ENCODE assay signal across 21 cellular contexts in the genomic region with DNA sequence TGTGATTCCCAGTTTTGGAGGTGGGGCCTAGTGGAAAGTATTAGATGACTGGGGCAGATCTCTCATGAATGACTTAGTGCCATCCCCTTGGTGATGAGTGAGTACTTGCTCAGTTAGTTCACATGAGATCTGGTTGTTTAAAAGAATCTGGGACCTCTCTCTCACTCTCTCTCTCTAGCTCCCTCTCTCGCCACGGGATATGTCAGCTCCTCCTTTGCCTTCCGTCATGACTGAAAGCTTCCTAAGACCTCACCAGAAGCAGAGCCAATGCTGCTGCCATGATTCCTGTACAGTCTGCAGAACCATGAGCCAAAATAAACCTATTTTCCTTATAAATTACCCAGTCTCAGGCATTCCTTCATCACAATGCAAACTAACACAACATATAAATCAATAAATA.
DNase-seq lines count a peak whose midpoint lies in the region; ATAC-seq and TF ChIP-seq lines count a peak whose summit lies in the region.
"Had no signal": no experiment of that assay in that cellular context is flagged by ENCODE, and none has a peak within 500 bp of the region (broad histone marks: within the 10 kb centered on the region; RNA-seq: fewer than 3 reads in every experiment).

No MANE protein-coding gene starts in this region.

- H3K27me3 ChIP-seq in GM23338 (ENCODE audit: insufficient read depth) (no peaks in the 10 kb centered on the region), endodermal cell (ENCODE audit: control insufficient read depth, insufficient read depth, low read length, poor library complexity, severe bottlenecking) (no peaks in the 10 kb centered on the region), osteoblast (ENCODE audit: insufficient read depth, low read length) (no peaks in the 10 kb centered on the region)
- H3K27me3 ChIP-seq: BE2C; BLaER1 treated with 17β-estradiol and CSF1 and Interleukin-3, amounts not matched to agents 10 nM and 100 nM had no signal

- H3K4me1 Mint-ChIP-seq in GM23338 (no peaks in the 10 kb centered on the region), endodermal cell (no peaks in the 10 kb centered on the region), type B pancreatic cell (ENCODE audit: unreplicated experiment) (no peaks in the 10 kb centered on the region)
- H3K4me1 Mint-ChIP-seq: CD14-positive monocyte; CD8-positive, alpha-beta memory T cell had no signal

- H3K27ac ChIP-seq in GM23338 (ENCODE audit: low read depth) (no peak overlapping the region), endodermal cell (ENCODE audit: low read depth, low read length) (no peak overlapping the region), osteoblast (ENCODE audit: low read depth, low read length) (no peak overlapping the region)
- H3K27ac ChIP-seq: 22Rv1; BLaER1 treated with 17β-estradiol and CSF1 and Interleukin-3, amounts not matched to agents 10 nM and 100 nM had no signal

- H3K79me2 ChIP-seq in GM23338 (replicated peaks; ENCODE audit: insufficient read depth) (no peaks in the 10 kb centered on the region), osteoblast (ENCODE audit: insufficient read depth, low read length) (no peaks in the 10 kb centered on the region)

- peak; percentile 38 for DNase-seq in GM23338 (ENCODE audit: low spot score)
- DNase-seq in SK-MEL-5 (ENCODE audit: low read depth, low spot score) = peak; percentile 41
- peak; percentile 47 for DNase-seq in endodermal cell
- DNase-seq in osteoblast (ENCODE audit: insufficient read length, low spot score, missing footprints) = peak; percentile 52
- no peak for DNase-seq in KG1 (lab: John Stamatoyannopoulos, UW)
- DNase-seq in type B pancreatic cell (ENCODE audit: extremely low spot score, unreplicated experiment) = no peak
- DNase-seq: ACHN; AML-193; BE2C; CD4-positive, alpha-beta T cell; CD8-positive, alpha-beta memory T cell; DMS79; EL; GDM1; GOT3; HCEC 1CT had no signal

- TF ChIP-seq CTCF in GM23338 (conservative IDR thresholded peaks at IDR 0.05; ENCODE audit: low read depth in 2 of 2) (peak in 1 of 2 experiments; percentile 55; a peak in 3 of 4 replicates), endodermal cell (conservative IDR thresholded peaks at IDR 0.05) (peak; percentile 27), osteoblast (IDR thresholded peaks at IDR 0.05; ENCODE audit: extremely low read depth, low read depth, low read length) (no peak), type B pancreatic cell (conservative IDR thresholded peaks at IDR 0.05) (no peak)

- H3F3A ChIP-seq in GM23338 (replicated peaks; ENCODE audit: low read depth) = no peaks in the 10 kb centered on the region

- H3K9me3 Mint-ChIP-seq in GM23338 (peaks cover 18% of the 10 kb centered on the region), endodermal cell (peaks cover 24% of the 10 kb centered on the region), type B pancreatic cell (peaks cover 4% of the 10 kb centered on the region)
- H3K9me3 Mint-ChIP-seq: CD4-positive, alpha-beta T cell had no signal

- 84 to 96% methylated on average over 3 of the region's 3 CpGs for WGBS in endodermal cell (ENCODE audit: insufficient coverage in 1 of 2, insufficient read length in 1 of 2), 2 experiments

- H3K4me1 ChIP-seq in GM23338 (ENCODE audit: insufficient read depth) = no peaks in the 10 kb centered on the region
- H3K4me1 ChIP-seq in endodermal cell (ENCODE audit: control insufficient read depth, insufficient read depth, low read length) = no peaks in the 10 kb centered on the region
- no peaks in the 10 kb centered on the region for H3K4me1 ChIP-seq in osteoblast (ENCODE audit: insufficient read depth, low read length)
- H3K4me1 ChIP-seq: BE2C; BLaER1 treated with 17β-estradiol and CSF1 and Interleukin-3, amounts not matched to agents 10 nM and 100 nM had no signal

- H3K4me2 ChIP-seq in GM23338 (no peak overlapping the region), osteoblast (ENCODE audit: insufficient read depth, low read length) (no peak overlapping the region)
- H3K4me2 ChIP-seq: BLaER1 treated with 17β-estradiol and CSF1 and Interleukin-3, amounts not matched to agents 10 nM and 100 nM had no signal

- no peaks in the 10 kb centered on the region for H4K20me1 ChIP-seq in GM23338 (replicated peaks; ENCODE audit: insufficient read depth)
- no peaks in the 10 kb centered on the region for H4K20me1 ChIP-seq in osteoblast (ENCODE audit: insufficient read depth, low read length)
- H4K20me1 ChIP-seq: BLaER1 treated with 17β-estradiol and CSF1 and Interleukin-3, amounts not matched to agents 10 nM and 100 nM had no signal

- H3K27ac Mint-ChIP-seq in GM23338 (no peak overlapping the region), endodermal cell (no peak overlapping the region), type B pancreatic cell (no peak overlapping the region)
- H3K27ac Mint-ChIP-seq: CD14-positive monocyte; CD4-positive, alpha-beta T cell; CD8-positive, alpha-beta memory T cell had no signal

- H3K9me3 ChIP-seq in endodermal cell (ENCODE audit: control insufficient read depth, low read length) = no peaks in the 10 kb centered on the region
- H3K9me3 ChIP-seq in osteoblast (ENCODE audit: low read depth, low read length) = no peaks in the 10 kb centered on the region
- H3K9me3 ChIP-seq: BE2C had no signal

- 0 out of 2 replicates have a peak overlapping the region, but pooled peaks have one; percentile 14 for H2AFZ ChIP-seq in GM23338
- H2AFZ ChIP-seq in osteoblast (ENCODE audit: low read length) = no peak overlapping the region

- no peak overlapping the region for H3K4me3 Mint-ChIP-seq in GM23338
- no peak overlapping the region for H3K4me3 Mint-ChIP-seq in endodermal cell
- H3K4me3 Mint-ChIP-seq in type B pancreatic cell = no peak overlapping the region
- H3K4me3 Mint-ChIP-seq: CD14-positive monocyte; CD4-positive, alpha-beta T cell; CD8-positive, alpha-beta memory T cell had no signal

- H3K4me3 ChIP-seq in GM23338 (no peak overlapping the region), endodermal cell (ENCODE audit: low read length) (no peak overlapping the region), osteoblast (ENCODE audit: insufficient read depth, low read length) (no peak overlapping the region)
- H3K4me3 ChIP-seq: BLaER1 treated with 17β-estradiol and CSF1 and Interleukin-3, amounts not matched to agents 10 nM and 100 nM; GM12878 had no signal

- no peaks in the 10 kb centered on the region for H3K36me3 ChIP-seq in GM23338 (ENCODE audit: insufficient read depth)
- H3K36me3 ChIP-seq in endodermal cell (ENCODE audit: control insufficient read depth, insufficient read depth, low read length) = no peaks in the 10 kb centered on the region
- no peaks in the 10 kb centered on the region for H3K36me3 ChIP-seq in osteoblast (ENCODE audit: insufficient read depth, low read length)
- H3K36me3 ChIP-seq: BE2C; BLaER1 treated with 17β-estradiol and CSF1 and Interleukin-3, amounts not matched to agents 10 nM and 100 nM had no signal

- H3K9me2 ChIP-seq in GM23338 (ENCODE audit: insufficient read depth) = peaks cover 5% of the 10 kb centered on the region; the same call in 1 of the 2 replicates

- in situ Hi-C loops in SK-MEL-5 (cut with HindIII; ENCODE audit: low pct_unique_long_range_greater_than_20kb, low sequenced_read_pairs) = no loop called here

- ATAC-seq in GM23338 = peak; percentile 48; the same call in 2 of the 3 replicates
- no peak for ATAC-seq in HG03045 (IDR thresholded peaks at IDR 0.05; ENCODE audit: unreplicated experiment)
- ATAC-seq: GM12878 had no signal

- no peak overlapping the region for H3K9ac ChIP-seq in endodermal cell (ENCODE audit: extremely low read depth, low read length, poor library complexity, severe bottlenecking)
- H3K9ac ChIP-seq: BLaER1 treated with 17β-estradiol and CSF1 and Interleukin-3, amounts not matched to agents 10 nM and 100 nM had no signal

- H3K27me3 Mint-ChIP-seq in GM23338 (ENCODE audit: insufficient read depth, low read depth, poor library complexity) (no peaks in the 10 kb centered on the region), endodermal cell (ENCODE audit: insufficient read depth) (no peaks in the 10 kb centered on the region), type B pancreatic cell (no peaks in the 10 kb centered on the region)
- H3K27me3 Mint-ChIP-seq: CD4-positive, alpha-beta T cell; CD8-positive, alpha-beta memory T cell had no signal

- peaks cover 5% of the 10 kb centered on the region; the same call in 2 of the 3 replicates for H3K36me3 Mint-ChIP-seq in GM23338 (ENCODE audit: low read depth)
- no peaks in the 10 kb centered on the region for H3K36me3 Mint-ChIP-seq in endodermal cell (ENCODE audit: low read depth)
- peaks cover 3% of the 10 kb centered on the region for H3K36me3 Mint-ChIP-seq in type B pancreatic cell
- H3K36me3 Mint-ChIP-seq: CD14-positive monocyte; CD8-positive, alpha-beta memory T cell had no signal

TF ChIP-seq in GM23338, 12 proteins besides CTCF, POLR2A, EP300 and RAD21:
- TF ChIP-seq ZNF114 (CRISPR knock-in tag; IDR thresholded peaks at IDR 0.05) = no peak

Comparison
In these comparisons a context has a peak if more than half of its experiments do, and no peak if none do; other contexts are left out.
1. DNase-seq: peak in GM23338 (single experiment), SK-MEL-5 (single experiment), endodermal cell (single experiment) and osteoblast (single experiment); none in KG1 (single experiment) and type B pancreatic cell (single experiment).